In genomic region chr13:20567881-20568528, GRCh38 we compare ENCODE assay signal across 1 cellular context.
TF ChIP-seq lines count a peak whose summit lies in the region.

No MANE protein-coding gene starts in this region.

TF ChIP-seq in SK-N-SH, 30 proteins besides CTCF, POLR2A, EP300 and RAD21 (continued from another document):
- TF ChIP-seq, protein P1, sequence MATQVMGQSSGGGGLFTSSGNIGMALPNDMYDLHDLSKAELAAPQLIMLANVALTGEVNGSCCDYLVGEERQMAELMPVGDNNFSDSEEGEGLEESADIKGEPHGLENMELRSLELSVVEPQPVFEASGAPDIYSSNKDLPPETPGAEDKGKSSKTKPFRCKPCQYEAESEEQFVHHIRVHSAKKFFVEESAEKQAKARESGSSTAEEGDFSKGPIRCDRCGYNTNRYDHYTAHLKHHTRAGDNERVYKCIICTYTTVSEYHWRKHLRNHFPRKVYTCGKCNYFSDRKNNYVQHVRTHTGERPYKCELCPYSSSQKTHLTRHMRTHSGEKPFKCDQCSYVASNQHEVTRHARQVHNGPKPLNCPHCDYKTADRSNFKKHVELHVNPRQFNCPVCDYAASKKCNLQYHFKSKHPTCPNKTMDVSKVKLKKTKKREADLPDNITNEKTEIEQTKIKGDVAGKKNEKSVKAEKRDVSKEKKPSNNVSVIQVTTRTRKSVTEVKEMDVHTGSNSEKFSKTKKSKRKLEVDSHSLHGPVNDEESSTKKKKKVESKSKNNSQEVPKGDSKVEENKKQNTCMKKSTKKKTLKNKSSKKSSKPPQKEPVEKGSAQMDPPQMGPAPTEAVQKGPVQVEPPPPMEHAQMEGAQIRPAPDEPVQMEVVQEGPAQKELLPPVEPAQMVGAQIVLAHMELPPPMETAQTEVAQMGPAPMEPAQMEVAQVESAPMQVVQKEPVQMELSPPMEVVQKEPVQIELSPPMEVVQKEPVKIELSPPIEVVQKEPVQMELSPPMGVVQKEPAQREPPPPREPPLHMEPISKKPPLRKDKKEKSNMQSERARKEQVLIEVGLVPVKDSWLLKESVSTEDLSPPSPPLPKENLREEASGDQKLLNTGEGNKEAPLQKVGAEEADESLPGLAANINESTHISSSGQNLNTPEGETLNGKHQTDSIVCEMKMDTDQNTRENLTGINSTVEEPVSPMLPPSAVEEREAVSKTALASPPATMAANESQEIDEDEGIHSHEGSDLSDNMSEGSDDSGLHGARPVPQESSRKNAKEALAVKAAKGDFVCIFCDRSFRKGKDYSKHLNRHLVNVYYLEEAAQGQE (IDR thresholded peaks at IDR 0.05; ENCODE audit: low read depth, low read length), result no peak
- TF ChIP-seq, protein P2, sequence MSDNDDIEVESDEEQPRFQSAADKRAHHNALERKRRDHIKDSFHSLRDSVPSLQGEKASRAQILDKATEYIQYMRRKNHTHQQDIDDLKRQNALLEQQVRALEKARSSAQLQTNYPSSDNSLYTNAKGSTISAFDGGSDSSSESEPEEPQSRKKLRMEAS (IDR thresholded peaks at IDR 0.05; ENCODE audit: low read depth), result no peak
- TF ChIP-seq, protein P3, sequence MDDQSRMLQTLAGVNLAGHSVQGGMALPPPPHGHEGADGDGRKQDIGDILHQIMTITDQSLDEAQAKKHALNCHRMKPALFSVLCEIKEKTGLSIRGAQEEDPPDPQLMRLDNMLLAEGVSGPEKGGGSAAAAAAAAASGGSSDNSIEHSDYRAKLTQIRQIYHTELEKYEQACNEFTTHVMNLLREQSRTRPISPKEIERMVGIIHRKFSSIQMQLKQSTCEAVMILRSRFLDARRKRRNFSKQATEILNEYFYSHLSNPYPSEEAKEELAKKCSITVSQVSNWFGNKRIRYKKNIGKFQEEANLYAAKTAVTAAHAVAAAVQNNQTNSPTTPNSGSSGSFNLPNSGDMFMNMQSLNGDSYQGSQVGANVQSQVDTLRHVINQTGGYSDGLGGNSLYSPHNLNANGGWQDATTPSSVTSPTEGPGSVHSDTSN (IDR thresholded peaks at IDR 0.05), result no peak
- no peak for TF ChIP-seq RFX5 (IDR thresholded peaks at IDR 0.05; ENCODE audit: low read length)
- no peak for TF ChIP-seq TAF1 (IDR thresholded peaks at IDR 0.05; ENCODE audit: borderline replicate concordance, low read depth, low read length)
- TF ChIP-seq CHD2 (IDR thresholded peaks at IDR 0.05; ENCODE audit: low read length, partially characterized antibody), result no peak
- TF ChIP-seq, protein P4, sequence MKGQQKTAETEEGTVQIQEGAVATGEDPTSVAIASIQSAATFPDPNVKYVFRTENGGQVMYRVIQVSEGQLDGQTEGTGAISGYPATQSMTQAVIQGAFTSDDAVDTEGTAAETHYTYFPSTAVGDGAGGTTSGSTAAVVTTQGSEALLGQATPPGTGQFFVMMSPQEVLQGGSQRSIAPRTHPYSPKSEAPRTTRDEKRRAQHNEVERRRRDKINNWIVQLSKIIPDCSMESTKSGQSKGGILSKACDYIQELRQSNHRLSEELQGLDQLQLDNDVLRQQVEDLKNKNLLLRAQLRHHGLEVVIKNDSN (IDR thresholded peaks at IDR 0.05; ENCODE audit: borderline replicate concordance, low read depth), result no peak
- no peak for TF ChIP-seq GATA2 (CRISPR knock-in tag; IDR thresholded peaks at IDR 0.05)
- no peak for TF ChIP-seq JUND (IDR thresholded peaks at IDR 0.05)
TF ChIP-seq in SK-N-SH: peak in this region for 0.
